Comparison of ENCODE assay signal across 8 cellular contexts in genomic region chr13:28707629-28708427, GRCh38. TPM values are rescaled to one million over a fixed set of nuclear protein-coding genes. Genes with fewer than 3 reads are reported as not detected.
DNase-seq lines count a peak whose midpoint lies in the region; ATAC-seq and TF ChIP-seq lines count a peak whose summit lies in the region.

No MANE protein-coding gene starts in this region.

- no peak overlapping the region for H3K4me3 ChIP-seq in SJCRH30
- no peak overlapping the region for H3K4me3 ChIP-seq in Peyer's patch

- no peak for TF ChIP-seq POLR2A in Peyer's patch (IDR thresholded peaks at IDR 0.05)

- H3K4me1 ChIP-seq in SJCRH30 (peaks cover 37% of the 10 kb centered on the region), Peyer's patch (no peaks in the 10 kb centered on the region)

- H3K27me3 ChIP-seq in SJCRH30 (no peaks in the 10 kb centered on the region), Peyer's patch (no peaks in the 10 kb centered on the region)

- TF ChIP-seq CTCF in Peyer's patch (IDR thresholded peaks at IDR 0.05), result no peak

- H3K27ac ChIP-seq in SJCRH30, result peak overlapping the region; percentile 60
- H3K27ac ChIP-seq in Peyer's patch, result peak overlapping the region in 1 of 4 donors; percentile 52

- DNase-seq in Ammon's horn (ENCODE audit: low spot score) (peak; percentile 73), SJCRH30 (peak; percentile 73 to 89), inferior parietal cortex (ENCODE audit: extremely low spot score) (peak; percentile 61), Peyer's patch (no peak)
- no peak for DNase-seq in stimulated activated CD4-positive, alpha-beta T cell treated with anti-CD3 and anti-CD28 coated beads, Interleukin-4, amount 100 ng/mL, for 24 hours
- DNase-seq in stimulated activated CD4-positive, alpha-beta T cell treated with anti-CD3 and anti-CD28 coated beads, Interleukin-12 subunit alpha, Interleukin-12 subunit beta, amount 100 ng/mL, for 4 hours, result no peak

- ATAC-seq in GM19025 (IDR thresholded peaks at IDR 0.05; ENCODE audit: low read depth, unreplicated experiment) (peak; percentile 95), HG03066 (IDR thresholded peaks at IDR 0.05; ENCODE audit: low read depth, unreplicated experiment) (peak; percentile 99)

- H3K36me3 ChIP-seq in SJCRH30 (peaks cover 2% of the 10 kb centered on the region; the same call in 1 of the 2 replicates), Peyer's patch (peaks cover 0 to 21% (median 0%) of the 10 kb centered on the region in 3 donors)

- H3K9me3 ChIP-seq in SJCRH30 (replicated peaks) (no peaks in the 10 kb centered on the region), Peyer's patch (no peaks in the 10 kb centered on the region)

RNA-seq across cellular contexts. Expression of gene SLC46A3, which starts 10.9 kb away (rescaled TPM):
- total RNA-seq in SJCRH30 (2014; rRNA removed; shearing (Covaris generic)), result 11.7 and 15.4 TPM in 2 replicates
- 100 to 1,000 TPM in 2 of 4 donors, 10 to 100 TPM in 2; 10.7 to 198 (median 105) TPM for total RNA-seq in Peyer's patch

RNA-seq across cellular contexts. Expression of gene POMP, which starts 48.9 kb away (rescaled TPM):
- 198 and 203 TPM in 2 replicates for total RNA-seq in SJCRH30 (2014; rRNA removed; shearing (Covaris generic))
- 10 to 100 TPM; 24.3 to 68.8 (median 43.2) TPM for total RNA-seq in Peyer's patch

Comparison
In these comparisons a context has a peak if more than half of its experiments do, and no peak if none do; other contexts are left out.
1. DNase-seq: peak in Ammon's horn (single experiment), SJCRH30 (2 of 2) and inferior parietal cortex (single experiment); none in Peyer's patch (0 of 3), stimulated activated CD4-positive, alpha-beta T cell treated with anti-CD3 and anti-CD28 coated beads, Interleukin-4, amount 100 ng/mL, for 24 hours (single experiment) and stimulated activated CD4-positive, alpha-beta T cell treated with anti-CD3 and anti-CD28 coated beads, Interleukin-12 subunit alpha, Interleukin-12 subunit beta, amount 100 ng/mL, for 4 hours (single experiment).